In genomic region chr19:49036815-49037214, GRCh38 we compare ENCODE assay signal across 12 cellular contexts. TPM values are rescaled to one million over a fixed set of nuclear protein-coding genes. Genes with fewer than 3 reads are reported as not detected.
A peak's percentile ranks its signal among the peaks of the same experiment; 100 is the strongest.
DNase-seq lines count a peak whose midpoint lies in the region; ATAC-seq and TF ChIP-seq lines count a peak whose summit lies in the region.
"Not testable (repeated sequence)": the region's sequence is repeated elsewhere in the genome, so short reads cannot be mapped to it uniquely, and the experiment has no call there.
"Had no signal": no experiment of that assay in that cellular context is flagged by ENCODE, and none has a peak within 500 bp of the region (broad histone marks: within the 10 kb centered on the region; RNA-seq: fewer than 3 reads in every experiment).

TSS of gene CGB1 (minus strand) at chr19:49036895. CDS start at chr19:49036711, 184 bp downstream.

- H3K36me3 Mint-ChIP-seq in activated T-cell treated with anti-CD3 and anti-CD28 coated beads, Interleukin-2, amount 50 U/mL, for 4 hours (ENCODE audit: insufficient read depth); stimulated activated effector memory CD8-positive, alpha-beta T cell treated with anti-CD3 and anti-CD28 coated beads, Interleukin-12 subunit alpha, Interleukin-12 subunit beta, amount 100 ng/mL, for 72 hours: not testable (repeated sequence)

- TF ChIP-seq POLR2A in right lobe of liver (IDR thresholded peaks at IDR 0.05): not testable (repeated sequence)

- H3K9me2 ChIP-seq in SU-DHL-6 (replicated peaks; ENCODE audit: insufficient read depth, low read length): not testable (repeated sequence)

- H3K4me1 Mint-ChIP-seq in activated T-cell treated with anti-CD3 and anti-CD28 coated beads, Interleukin-2, amount 50 U/mL, for 4 hours (ENCODE audit: low read depth); stimulated activated effector memory CD8-positive, alpha-beta T cell treated with anti-CD3 and anti-CD28 coated beads, Interleukin-12 subunit alpha, Interleukin-12 subunit beta, amount 100 ng/mL, for 72 hours: not testable (repeated sequence)

- H3K27ac ChIP-seq in SU-DHL-6 (ENCODE audit: low read depth, low read length); colonic mucosa; right lobe of liver: not testable (repeated sequence)

- peak; percentile 23 for TF ChIP-seq CTCF in SU-DHL-6 (IDR thresholded peaks at IDR 0.05; ENCODE audit: insufficient read depth, low read length, poor library complexity, severe bottlenecking)
- not testable (repeated sequence) for TF ChIP-seq CTCF in colonic mucosa (IDR thresholded peaks at IDR 0.05)
- peak; percentile 12 to 25 (median 22) for TF ChIP-seq CTCF in right lobe of liver (IDR thresholded peaks at IDR 0.05)

- H3K36me3 ChIP-seq in SU-DHL-6 (ENCODE audit: low read length); colonic mucosa; right lobe of liver: not testable (repeated sequence)

- H3K27me3 Mint-ChIP-seq in activated T-cell treated with anti-CD3 and anti-CD28 coated beads, Interleukin-2, amount 50 U/mL, for 4 hours (ENCODE audit: low read depth): not testable (repeated sequence)

- not testable (repeated sequence) for H3F3A ChIP-seq in SU-DHL-6 (ENCODE audit: insufficient read depth)

- WGBS in right lobe of liver (ENCODE audit: insufficient coverage, low coverage, low lambda C conversion rate, missing lambda C conversion rate): 79% methylated on average over 9 of the region's 18 CpGs

- H2AFZ ChIP-seq in SU-DHL-6 (ENCODE audit: low read depth, low read length, severe bottlenecking): not testable (repeated sequence)

- not testable (repeated sequence) for H3K9me3 Mint-ChIP-seq in activated T-cell treated with anti-CD3 and anti-CD28 coated beads, Interleukin-2, amount 50 U/mL, for 4 hours; stimulated activated effector memory CD8-positive, alpha-beta T cell treated with anti-CD3 and anti-CD28 coated beads, Interleukin-12 subunit alpha, Interleukin-12 subunit beta, amount 100 ng/mL, for 72 hours

- not testable (repeated sequence) for H4K20me1 ChIP-seq in SU-DHL-6 (ENCODE audit: low read depth, low read length)

- DNase-seq in DMS 273 (lab: John Stamatoyannopoulos, UW; ENCODE audit: unreplicated experiment) (peak; percentile 79), HUDEP-2 (lab: John Stamatoyannopoulos, UW; ENCODE audit: unreplicated experiment in 76 of 76) (peak in 64 of 76 experiments; percentile 21 to 78 (median 56)), NCI-H2171 treated with DMSO at 0.1 percent for 48 hours (lab: John Stamatoyannopoulos, UW) (peak; percentile 68), colonic mucosa (peak; percentile 26)
- DNase-seq in activated T-cell treated with anti-CD3 and anti-CD28 coated beads, Interleukin-2, amount 50 U/mL, for 4 hours: peak; percentile 40
- not testable (repeated sequence) for DNase-seq in right lobe of liver
- DNase-seq in stimulated activated effector memory CD8-positive, alpha-beta T cell treated with anti-CD3 and anti-CD28 coated beads, Interleukin-12 subunit alpha, Interleukin-12 subunit beta, amount 100 ng/mL, for 72 hours (ENCODE audit: low spot score in 2 of 2): peak in 1 of 2 donors; percentile 77

- H3K27me3 ChIP-seq in SU-DHL-6 (ENCODE audit: low read length); colonic mucosa; right lobe of liver: not testable (repeated sequence)

- not testable (repeated sequence) for H3K9ac ChIP-seq in SU-DHL-6 (ENCODE audit: low read length); colonic mucosa (ENCODE audit: low read depth in 2 of 2, low read length in 2 of 2)

- not testable (repeated sequence) for H3K9me3 ChIP-seq in SU-DHL-6 (ENCODE audit: insufficient read depth, low read length); colonic mucosa; right lobe of liver

- ATAC-seq in activated T-cell treated with anti-CD3 and anti-CD28 coated beads, Interleukin-2, amount 50 U/mL, for 4 hours: peak; percentile 30 to 56
- not testable (repeated sequence) for ATAC-seq in right lobe of liver
- peak; percentile 57 for ATAC-seq in stimulated activated effector memory CD8-positive, alpha-beta T cell treated with anti-CD3 and anti-CD28 coated beads, Interleukin-12 subunit alpha, Interleukin-12 subunit beta, amount 100 ng/mL, for 72 hours

- not testable (repeated sequence) for H3K4me2 ChIP-seq in SU-DHL-6 (ENCODE audit: low read depth, low read length, poor library complexity, severe bottlenecking)

- intact Hi-C loops in colonic mucosa (cut with DNase I); right lobe of liver (cut with DNase I): not testable (repeated sequence)

- not testable (repeated sequence) for H3K4me3 ChIP-seq in SU-DHL-6 (ENCODE audit: insufficient read depth, low read length, poor library complexity, severe bottlenecking); colonic mucosa; right lobe of liver

- H3K27ac Mint-ChIP-seq in stimulated activated effector memory CD8-positive, alpha-beta T cell treated with anti-CD3 and anti-CD28 coated beads, Interleukin-12 subunit alpha, Interleukin-12 subunit beta, amount 100 ng/mL, for 72 hours: not testable (repeated sequence)

- not testable (repeated sequence) for H3K4me3 Mint-ChIP-seq in activated T-cell treated with anti-CD3 and anti-CD28 coated beads, Interleukin-2, amount 50 U/mL, for 4 hours; stimulated activated effector memory CD8-positive, alpha-beta T cell treated with anti-CD3 and anti-CD28 coated beads, Interleukin-12 subunit alpha, Interleukin-12 subunit beta, amount 100 ng/mL, for 72 hours

- not testable (repeated sequence) for H3K79me2 ChIP-seq in SU-DHL-6 (ENCODE audit: insufficient read depth, low read length)

- H3K4me1 ChIP-seq in colonic mucosa, right lobe of liver: not testable (repeated sequence)

RNA-seq across cellular contexts. Expression of gene CGB1, which starts in this region (rescaled TPM):
- not detected for total RNA-seq in activated T-cell treated with anti-CD3 and anti-CD28 coated beads, Interleukin-2, amount 50 U/mL, for 4 hours
- not detected for total RNA-seq in colonic mucosa
- not detected for total RNA-seq in right lobe of liver
- total RNA-seq: activated CD8-positive, alpha-beta memory T cell treated with anti-CD3 and anti-CD28 coated beads for 36 hours; cardiac septum; esophagus muscularis mucosa; sigmoid colon had no signal

Comparison
In these comparisons a context has a peak if more than half of its experiments do, and no peak if none do; other contexts are left out.
1. Peak in DNase-seq and ATAC-seq in activated T-cell treated with anti-CD3 and anti-CD28 coated beads, Interleukin-2, amount 50 U/mL, for 4 hours; RNA of the gene not detected or under 1 TPM.
2. Peak in DNase-seq in colonic mucosa; RNA of the gene not detected or under 1 TPM.